Comparison of ENCODE assay signal across 8 cellular contexts in genomic region chr15:90463381-90463780, GRCh38.
DNase-seq lines count a peak whose midpoint lies in the region; ATAC-seq and TF ChIP-seq lines count a peak whose summit lies in the region.

No MANE protein-coding gene starts in this region.

- no peaks in the 10 kb centered on the region for H3K9me3 ChIP-seq in left ventricle myocardium inferior (replicated peaks)
- no peaks in the 10 kb centered on the region for H3K9me3 ChIP-seq in SJCRH30 (replicated peaks)
- no peaks in the 10 kb centered on the region for H3K9me3 ChIP-seq in adrenal gland (replicated peaks in 1 of 3)
- no peaks in the 10 kb centered on the region for H3K9me3 ChIP-seq in HAP-1

- TF ChIP-seq POLR2A in adrenal gland (IDR thresholded peaks at IDR 0.05): no peak

- peaks cover 65% of the 10 kb centered on the region for H3K4me1 ChIP-seq in left ventricle myocardium inferior
- H3K4me1 ChIP-seq in SJCRH30: peaks cover 4% of the 10 kb centered on the region
- peaks cover 0 to 10% of the 10 kb centered on the region in 2 donors for H3K4me1 ChIP-seq in adrenal gland (replicated peaks in 1 of 2)
- no peaks in the 10 kb centered on the region for H3K4me1 ChIP-seq in HAP-1

- peak; percentile 15 for DNase-seq in H4 (ENCODE audit: low spot score)
- DNase-seq in astrocyte of the cerebellum (ENCODE audit: low read depth): peak; percentile 40
- no peak for DNase-seq in left ventricle myocardium inferior
- peak in 29 of 49 donors; percentile 6 to 79 (median 27) for DNase-seq in substantia nigra (lab: John Stamatoyannopoulos, UW)
- no peak for DNase-seq in SJCRH30
- DNase-seq in adrenal gland: no peak
- no peak for DNase-seq in HAP-1 (ENCODE audit: low spot score in 2 of 2)

- TF ChIP-seq CTCF in astrocyte of the cerebellum (IDR thresholded peaks at IDR 0.05; ENCODE audit: low read depth, low read length, missing control alignments) (no peak), left ventricle myocardium inferior (IDR thresholded peaks at IDR 0.05; ENCODE audit: borderline replicate concordance) (peak; percentile 50), adrenal gland (IDR thresholded peaks at IDR 0.05) (peak in 1 of 6 experiments; percentile 12)

- no peak for ATAC-seq in GM18907 (IDR thresholded peaks at IDR 0.05; ENCODE audit: unreplicated experiment)

- H3K27ac ChIP-seq in left ventricle myocardium inferior (replicated peaks): peak overlapping the region; percentile 90
- H3K27ac ChIP-seq in substantia nigra (ENCODE audit: low read depth, low read length, poor library complexity, severe bottlenecking): peak overlapping the region; percentile 99
- H3K27ac ChIP-seq in SJCRH30: no peak overlapping the region
- H3K27ac ChIP-seq in adrenal gland: peak overlapping the region in 2 of 5 donors; percentile 23

- no peak overlapping the region for H3K4me3 ChIP-seq in astrocyte of the cerebellum (ENCODE audit: low read depth, low read length)
- H3K4me3 ChIP-seq in left ventricle myocardium inferior: peak overlapping the region; percentile 26
- no peak overlapping the region for H3K4me3 ChIP-seq in SJCRH30
- H3K4me3 ChIP-seq in adrenal gland: no peak overlapping the region
- H3K4me3 ChIP-seq in HAP-1: no peak overlapping the region

- in situ Hi-C loops in astrocyte of the cerebellum (cut with HindIII; ENCODE audit: low sequenced_read_pairs) (no loop called here), HAP-1 (cut with MboI; ENCODE audit: low sequenced_read_pairs) (no loop called here)

- H3K36me3 ChIP-seq in left ventricle myocardium inferior (peaks cover 34% of the 10 kb centered on the region), SJCRH30 (peaks cover 33% of the 10 kb centered on the region), adrenal gland (replicated peaks in 1 of 2) (peaks cover 0 to 34% of the 10 kb centered on the region in 2 donors), HAP-1 (replicated peaks) (peaks cover 29% of the 10 kb centered on the region)

- intact Hi-C loops in left ventricle myocardium inferior (cut with micrococcal nuclease): no loop called here
- intact Hi-C loops in adrenal gland (cut with DNase I): no loop called here

- 71 to 73% (median 72%) methylated on average over 3 of the region's 3 CpGs for WGBS in adrenal gland, 4 donors

- H3K27me3 ChIP-seq in left ventricle myocardium inferior (ENCODE audit: low read depth) (no peaks in the 10 kb centered on the region), SJCRH30 (no peaks in the 10 kb centered on the region), adrenal gland (no peaks in the 10 kb centered on the region), HAP-1 (ENCODE audit: low read depth) (no peaks in the 10 kb centered on the region)

Comparison
In these comparisons a context has a peak if more than half of its experiments do, and no peak if none do; other contexts are left out.
1. DNase-seq: peak in H4 (single experiment), astrocyte of the cerebellum (single experiment) and substantia nigra (29 of 49); none in left ventricle myocardium inferior (single experiment), SJCRH30 (0 of 2), adrenal gland (0 of 7) and HAP-1 (0 of 2).